Comparison of ENCODE assay signal across 15 cellular contexts in the genomic region with DNA sequence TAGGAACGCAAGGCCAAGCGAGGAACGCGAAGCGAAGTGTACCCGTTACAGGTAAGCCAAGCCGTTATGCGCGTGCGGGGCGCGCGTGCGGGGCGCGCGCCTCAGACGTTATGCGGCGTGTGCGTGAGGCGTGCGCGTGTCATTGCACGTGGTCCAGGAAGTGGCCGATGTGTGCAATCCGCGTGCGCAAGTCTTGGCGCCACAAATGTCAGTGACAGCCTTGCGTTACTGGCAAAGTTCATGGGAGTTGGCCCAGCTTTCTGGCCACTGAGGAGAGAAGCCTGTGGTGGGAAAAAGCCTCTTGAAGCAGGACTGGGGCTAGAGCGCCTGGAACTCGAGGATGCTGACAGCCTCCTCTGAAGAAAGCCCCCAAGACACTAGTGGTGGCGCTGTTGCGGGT. TPM values are rescaled to one million over a fixed set of nuclear protein-coding genes. Genes with fewer than 3 reads are reported as not detected.
"Had no signal": no experiment of that assay in that cellular context is flagged by ENCODE, and none has a peak within 500 bp of the region (broad histone marks: within the 10 kb centered on the region; RNA-seq: fewer than 3 reads in every experiment).

Gene POTEB3 (minus strand): TSS at position 101 of the 400 bp plus-strand sequence. CDS start 488 bp downstream, outside the sequence.

RNA-seq across cellular contexts. Expression of gene POTEB3, which starts in this region (rescaled TPM):
- total RNA-seq: activated B cell treated with CpG ODN at 0.5 μM for 24 hours; activated CD4-positive, alpha-beta memory T cell treated with anti-CD3 and anti-CD28 coated beads for 36 hours; activated CD4-positive, alpha-beta memory T cell treated with anti-CD3 and anti-CD28 coated beads, Interleukin-2, amount 10 ng/mL, durations not matched to agents 7 days and 5 days; activated CD4-positive, alpha-beta T cell treated with anti-CD3 and anti-CD28 coated beads for 36 hours; activated CD4-positive, alpha-beta T cell treated with anti-CD3 and anti-CD28 coated beads, Interleukin-2, amount 10 ng/mL, durations not matched to agents 24 days and 14 days; activated CD4-positive, alpha-beta T cell treated with anti-CD3 and anti-CD28 coated beads, Interleukin-2, amount 10 ng/mL, durations not matched to agents 7 days and 5 days; activated CD8-positive, alpha-beta memory T cell treated with anti-CD3 and anti-CD28 coated beads for 36 hours; activated CD8-positive, alpha-beta memory T cell treated with anti-CD3 and anti-CD28 coated beads, Interleukin-2, amount 10 ng/mL, durations not matched to agents 7 days and 5 days; activated CD8-positive, alpha-beta T cell treated with anti-CD3 and anti-CD28 coated beads for 36 hours; activated CD8-positive, alpha-beta T cell treated with anti-CD3 and anti-CD28 coated beads, Interleukin-2, amount 10 ng/mL, durations not matched to agents 7 days and 5 days; T-cell; T-helper 1 cell treated with Interleukin-12 subunit alpha and Interleukin-12 subunit beta and Interleukin-4 antibody, amounts not matched to agents 30 ng/mL and 1 ng/mL, for 36 hours; T-helper 17 cell; T-helper 2 cell treated with Interferon-gamma antibody and Interleukin-4, amounts not matched to agents 100 ng/mL and 5 ng/mL, for 36 hours; WTC11 had no signal
